ENCODE assay signal across 11 cellular contexts in the genomic region with DNA sequence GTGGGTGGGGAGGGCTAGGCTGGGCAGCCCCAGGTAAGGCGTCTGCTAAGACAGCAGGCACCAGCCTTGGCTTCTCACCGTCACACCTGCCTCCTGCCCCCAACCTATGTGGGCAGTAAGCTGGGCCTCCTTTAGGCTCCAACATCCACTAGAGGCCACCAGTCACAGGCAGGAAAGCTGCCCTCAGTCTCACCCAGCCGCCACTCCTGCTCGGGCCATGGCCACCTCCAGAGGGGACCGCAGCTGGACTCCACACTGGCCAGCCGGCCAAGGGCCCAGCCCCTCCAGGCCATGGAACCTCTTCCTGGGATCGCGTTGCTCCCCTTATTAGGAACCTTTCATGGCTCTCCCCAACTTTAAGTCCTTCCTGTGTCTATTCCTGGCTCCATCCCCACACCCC.
DNase-seq lines count a peak whose midpoint lies in the region; ATAC-seq, FAIRE-seq and TF ChIP-seq lines count a peak whose summit lies in the region.
"Had no signal": no experiment of that assay in that cellular context is flagged by ENCODE, and none has a peak within 500 bp of the region (broad histone marks: within the 10 kb centered on the region; RNA-seq: fewer than 3 reads in every experiment).

No MANE protein-coding gene starts in this region.

- peak overlapping the region; percentile 9 for H3K4me2 ChIP-seq in neural progenitor cell

- H3K27ac Mint-ChIP-seq in endodermal cell (peak overlapping the region; percentile 82), neural progenitor cell (peak overlapping the region; percentile 32)

- DNase-seq in cardiac septum (ENCODE audit: low spot score) (peak; percentile 76), Right ventricle myocardium superior (no peak), endodermal cell (peak; percentile 77), neural progenitor cell (ENCODE audit: low spot score) (peak; percentile 31), HCEC 1CT (no peak), DMS79 treated with DMSO at 0.1 percent for 48 hours (lab: John Stamatoyannopoulos, UW) (no peak), GM12891 (ENCODE audit: insufficient read length, low spot score) (no peak)
- DNase-seq: COR-L47, Karpas-422, mucosa of descending colon had no signal

- peaks cover 66% of the 10 kb centered on the region for H3K79me2 ChIP-seq in neural progenitor cell (ENCODE audit: low read depth)

- intact Hi-C loops in cardiac septum (cut with DNase I) (loop anchor here (2.0 to 10.0 kb wide), 4 partner anchors 84 to 214 kb away; no protein-coding TSS in a partner anchor), Right ventricle myocardium superior (cut with DNase I) (loop anchor here (10.0 kb wide), 3 partner anchors 80 to 150 kb away; a partner anchor contains a TSS)

- H3K27me3 Mint-ChIP-seq in endodermal cell (ENCODE audit: insufficient read depth) = no peaks in the 10 kb centered on the region
- H3K27me3 Mint-ChIP-seq in neural progenitor cell (ENCODE audit: insufficient read depth, low read depth) = no peaks in the 10 kb centered on the region

- no peaks in the 10 kb centered on the region for H3K9me3 Mint-ChIP-seq in endodermal cell
- no peaks in the 10 kb centered on the region for H3K9me3 Mint-ChIP-seq in neural progenitor cell

- H3K4me3 Mint-ChIP-seq in endodermal cell (peak overlapping the region; percentile 13), neural progenitor cell (no peak overlapping the region)

- no peak overlapping the region for H3K4me3 ChIP-seq in endodermal cell (ENCODE audit: low read length)
- H3K4me3 ChIP-seq in neural progenitor cell = no peak overlapping the region
- H3K4me3 ChIP-seq: mucosa of descending colon had no signal

- H3K36me3 Mint-ChIP-seq in endodermal cell (ENCODE audit: low read depth) (peaks cover 46% of the 10 kb centered on the region), neural progenitor cell (peaks cover 15% of the 10 kb centered on the region)

- no peak for TF ChIP-seq POLR2A in GM12891 (IDR thresholded peaks at IDR 0.05; ENCODE audit: low read depth, low read length)

- H3K4me1 Mint-ChIP-seq in endodermal cell (peaks cover 53% of the 10 kb centered on the region), neural progenitor cell (peaks cover 68% of the 10 kb centered on the region)

- H3K4me1 ChIP-seq in endodermal cell (ENCODE audit: control insufficient read depth, insufficient read depth, low read length) (peaks cover 41% of the 10 kb centered on the region), neural progenitor cell (peaks cover 31% of the 10 kb centered on the region)

- no peak overlapping the region for H2AFZ ChIP-seq in neural progenitor cell (replicated peaks)

- H3K36me3 ChIP-seq in endodermal cell (ENCODE audit: control insufficient read depth, insufficient read depth, low read length) = peaks cover 77% of the 10 kb centered on the region
- no peaks in the 10 kb centered on the region for H3K36me3 ChIP-seq in neural progenitor cell

- H4K20me1 ChIP-seq in neural progenitor cell (ENCODE audit: low read depth) = peaks cover 100% of the 10 kb centered on the region

- H3K9me3 ChIP-seq in endodermal cell (ENCODE audit: control insufficient read depth, low read length) (no peaks in the 10 kb centered on the region), neural progenitor cell (ENCODE audit: low read depth) (no peaks in the 10 kb centered on the region)
- H3K9me3 ChIP-seq: mucosa of descending colon had no signal

- peak overlapping the region; percentile 98 for H3K27ac ChIP-seq in endodermal cell (ENCODE audit: low read depth, low read length)
- H3K27ac ChIP-seq in neural progenitor cell = no peak overlapping the region

- ATAC-seq in Right ventricle myocardium superior (ENCODE audit: poor library complexity) = no peak
- no peak for ATAC-seq in HG02763 (IDR thresholded peaks at IDR 0.05; ENCODE audit: unreplicated experiment)
- ATAC-seq: mucosa of descending colon had no signal

- H3K27me3 ChIP-seq in endodermal cell (ENCODE audit: control insufficient read depth, insufficient read depth, low read length, poor library complexity, severe bottlenecking) (no peaks in the 10 kb centered on the region), neural progenitor cell (no peaks in the 10 kb centered on the region)

- 74 to 79% methylated on average over 4 to 8 of the region's 8 CpGs for WGBS in endodermal cell (ENCODE audit: insufficient coverage in 1 of 2, insufficient read length in 1 of 2), 2 experiments

- peaks cover 28% of the 10 kb centered on the region for H3F3A ChIP-seq in neural progenitor cell (ENCODE audit: low read depth)

- FAIRE-seq in GM12891 (lab: Jason Lieb, UNC) = no peak

- H3K9ac ChIP-seq in endodermal cell (ENCODE audit: extremely low read depth, low read length, poor library complexity, severe bottlenecking) (no peak overlapping the region), neural progenitor cell (no peak overlapping the region)

- TF ChIP-seq CTCF in endodermal cell (conservative IDR thresholded peaks at IDR 0.05) (peak; percentile 37), neural progenitor cell (IDR thresholded peaks at IDR 0.05) (no peak)

TF ChIP-seq in GM12891, 5 proteins besides CTCF, POLR2A, EP300 and RAD21:
- TF ChIP-seq POLR2AphosphoS5 (IDR thresholded peaks at IDR 0.05; ENCODE audit: low read depth, low read length) (no peak), SPI1 (IDR thresholded peaks at IDR 0.05; ENCODE audit: low read depth, low read length) (no peak), POU2F2 (IDR thresholded peaks at IDR 0.05; ENCODE audit: low read depth, low read length) (no peak), TAF1 (IDR thresholded peaks at IDR 0.05; ENCODE audit: low read depth, low read length) (no peak), PAX5 (IDR thresholded peaks at IDR 0.05; ENCODE audit: insufficient read depth, low read length, severe bottlenecking) (no peak)

Comparison
In these comparisons a context has a peak if more than half of its experiments do, and no peak if none do; other contexts are left out.
1. DNase-seq: peak in cardiac septum (single experiment), endodermal cell (single experiment) and neural progenitor cell (single experiment); none in Right ventricle myocardium superior (single experiment), HCEC 1CT (single experiment), DMS79 treated with DMSO at 0.1 percent for 48 hours (single experiment) and GM12891 (single experiment).